Comparison of ENCODE assay signal across 8 cellular contexts in genomic region chr1:21440630-21441125, GRCh38. TPM values are rescaled to one million over a fixed set of nuclear protein-coding genes. Genes with fewer than 3 reads are reported as not detected.
DNase-seq lines count a peak whose midpoint lies in the region; ATAC-seq and TF ChIP-seq lines count a peak whose summit lies in the region.
"Not testable (repeated sequence)": the region's sequence is repeated elsewhere in the genome, so short reads cannot be mapped to it uniquely, and the experiment has no call there.

No MANE protein-coding gene starts in this region.

- H2AFZ ChIP-seq in MM.1S (ENCODE audit: low read length) = peak overlapping the region; percentile 49; the same call in 1 of the 2 replicates
- not testable (repeated sequence) for H2AFZ ChIP-seq in mesenchymal stem cell (ENCODE audit: low read depth, low read length)

- H3K4me2 ChIP-seq in MM.1S (ENCODE audit: low read depth, low read length) (peak overlapping the region; percentile 67), mesenchymal stem cell (ENCODE audit: low read length, poor library complexity, severe bottlenecking) (peak overlapping the region; percentile 85)

- H2BK15ac ChIP-seq in mesenchymal stem cell (ENCODE audit: low read depth, poor library complexity, severe bottlenecking) = not testable (repeated sequence)

- H3K79me1 ChIP-seq in mesenchymal stem cell (replicated peaks; ENCODE audit: low read length, poor library complexity, severe bottlenecking) = peaks cover 12% of the 10 kb centered on the region

- not testable (repeated sequence) for H4K91ac ChIP-seq in mesenchymal stem cell (ENCODE audit: low read length)

- H2BK5ac ChIP-seq in mesenchymal stem cell (ENCODE audit: low read depth, low read length, poor library complexity, severe bottlenecking) = not testable (repeated sequence)

- H3K4me1 Mint-ChIP-seq in activated B cell treated with CpG ODN at 0.5 μM for 24 hours = peaks cover 16% of the 10 kb centered on the region

- not testable (repeated sequence) for H3K36me3 Mint-ChIP-seq in activated B cell treated with CpG ODN at 0.5 μM for 24 hours (ENCODE audit: low read depth)

- not testable (repeated sequence) for H3K4ac ChIP-seq in mesenchymal stem cell (ENCODE audit: low read depth in 1 of 2, low read length in 2 of 2)

- H2BK12ac ChIP-seq in mesenchymal stem cell (ENCODE audit: low read length in 2 of 2) = not testable (repeated sequence)

- not testable (repeated sequence) for H3K9me2 ChIP-seq in MM.1S (replicated peaks; ENCODE audit: insufficient read depth, low read length)

- not testable (repeated sequence) for H3K23ac ChIP-seq in mesenchymal stem cell (ENCODE audit: low read length in 2 of 2)

- peak overlapping the region; percentile 90 for H3K4me3 Mint-ChIP-seq in activated B cell treated with CpG ODN at 0.5 μM for 24 hours

- H2BK120ac ChIP-seq in mesenchymal stem cell (ENCODE audit: low read depth, low read length) = not testable (repeated sequence)

- in situ Hi-C loops in astrocyte of the spinal cord (cut with HindIII; ENCODE audit: low sequenced_read_pairs) = not testable (repeated sequence)

- H4K8ac ChIP-seq in mesenchymal stem cell (ENCODE audit: low read length) = not testable (repeated sequence)

- intact Hi-C loops in activated B cell treated with CpG ODN at 0.5 μM for 24 hours (cut with micrococcal nuclease) = loop anchor here (10.0 kb wide), 1 partner anchor 186 kb away; no protein-coding TSS in a partner anchor
- intact Hi-C loops in uterus (cut with DNase I; ENCODE audit: low total_unique reads) = not testable (repeated sequence)

- H3K9ac ChIP-seq in ES-I3 (ENCODE audit: low read depth, low read length) (peak overlapping the region; percentile 43; the same call in 1 of the 2 replicates), MM.1S (ENCODE audit: low read length) (peak overlapping the region; percentile 31; the same call in 1 of the 2 replicates), mesenchymal stem cell (ENCODE audit: low read length) (peak overlapping the region; percentile 86)

- CTCF ChIA-PET in activated B cell treated with CpG ODN at 0.5 μM for 24 hours (lab: Charles Lee) = not testable (repeated sequence)

- TF ChIP-seq CTCF in MM.1S (IDR thresholded peaks at IDR 0.05; ENCODE audit: low read length); activated B cell treated with CpG ODN at 0.5 μM for 24 hours (IDR thresholded peaks at IDR 0.05); astrocyte of the spinal cord (IDR thresholded peaks at IDR 0.05; ENCODE audit: low read depth, low read length); fibroblast of the aortic adventitia (IDR thresholded peaks at IDR 0.05; ENCODE audit: insufficient read depth, low read length); uterus (IDR thresholded peaks at IDR 0.05): not testable (repeated sequence)

- H3K4me3 ChIP-seq in MM.1S (ENCODE audit: low read length) (peak overlapping the region; percentile 63), astrocyte of the spinal cord (ENCODE audit: low read depth, low read length) (peak overlapping the region; percentile 48), fibroblast of the aortic adventitia (ENCODE audit: low read depth, low read length) (peak overlapping the region; percentile 85), mesenchymal stem cell (ENCODE audit: insufficient read depth in 1 of 2, low read depth in 1 of 2, low read length in 2 of 2) (peak overlapping the region; percentile 84 to 90), skeletal muscle cell (ENCODE audit: low read depth, low read length) (peak overlapping the region; percentile 85), uterus (peak overlapping the region; percentile 52 to 79)

- POLR2A ChIA-PET in activated B cell treated with CpG ODN at 0.5 μM for 24 hours (lab: Charles Lee) = not testable (repeated sequence)

- not testable (repeated sequence) for H3K27me3 ChIP-seq in MM.1S (replicated peaks; ENCODE audit: insufficient read depth, low read length); mesenchymal stem cell (ENCODE audit: control insufficient read depth in 1 of 2, insufficient read depth in 1 of 2, low read length in 2 of 2); uterus

- H3K27ac Mint-ChIP-seq in activated B cell treated with CpG ODN at 0.5 μM for 24 hours = not testable (repeated sequence)

- not testable (repeated sequence) for H3K4me1 ChIP-seq in ES-I3 (ENCODE audit: insufficient read depth, low read length); MM.1S (ENCODE audit: low read length); mesenchymal stem cell (ENCODE audit: control insufficient read depth, insufficient read depth, low read depth, low read length); uterus

- not testable (repeated sequence) for H3K9me3 ChIP-seq in ES-I3 (ENCODE audit: control insufficient read depth, insufficient read depth, low read length); MM.1S (replicated peaks; ENCODE audit: insufficient read depth, low read length); mesenchymal stem cell (ENCODE audit: control insufficient read depth, low read length); uterus

- not testable (repeated sequence) for H3K14ac ChIP-seq in mesenchymal stem cell (ENCODE audit: low read length in 2 of 2)

- ATAC-seq in activated B cell treated with CpG ODN at 0.5 μM for 24 hours (ENCODE audit: low read depth) = not testable (repeated sequence)

- not testable (repeated sequence) for H3K18ac ChIP-seq in mesenchymal stem cell (ENCODE audit: low read depth in 1 of 2, low read length in 2 of 2)

- peaks cover 10% of the 10 kb centered on the region for H3K27me3 Mint-ChIP-seq in activated B cell treated with CpG ODN at 0.5 μM for 24 hours

- not testable (repeated sequence) for H4K20me1 ChIP-seq in MM.1S (ENCODE audit: insufficient read depth, low read length)

- H3K36me3 ChIP-seq in ES-I3 (ENCODE audit: insufficient read depth, low read length); MM.1S (replicated peaks; ENCODE audit: insufficient read depth, low read length); uterus: not testable (repeated sequence)
- peaks cover 8 to 11% of the 10 kb centered on the region in 2 experiments for H3K36me3 ChIP-seq in mesenchymal stem cell (ENCODE audit: control insufficient read depth in 1 of 2, insufficient read depth in 2 of 2, low read depth in 1 of 2, low read length in 2 of 2)

- not testable (repeated sequence) for TF ChIP-seq POLR2A in uterus (IDR thresholded peaks at IDR 0.05)

- H3F3A ChIP-seq in MM.1S (ENCODE audit: insufficient read depth, low read length) = not testable (repeated sequence)

- not testable (repeated sequence) for H2AK5ac ChIP-seq in mesenchymal stem cell (ENCODE audit: low read length, severe bottlenecking)

- DNase-seq in MM.1S; activated B cell treated with CpG ODN at 0.5 μM for 24 hours; astrocyte of the spinal cord (ENCODE audit: low read depth, low spot score); skeletal muscle cell (ENCODE audit: low read depth); uterus: not testable (repeated sequence)
- DNase-seq in fibroblast of the aortic adventitia (ENCODE audit: low read depth) (peak; percentile 16), mesenchymal stem cell (peak; percentile 37)

- H3K79me2 ChIP-seq in MM.1S (ENCODE audit: low read length) = not testable (repeated sequence)

- 21% methylated on average over 21 of the region's 21 CpGs for WGBS in mesenchymal stem cell

- H3K9me3 Mint-ChIP-seq in activated B cell treated with CpG ODN at 0.5 μM for 24 hours = not testable (repeated sequence)

- H3K27ac ChIP-seq in MM.1S (ENCODE audit: low read length); mesenchymal stem cell (ENCODE audit: low read length, poor library complexity, severe bottlenecking): not testable (repeated sequence)
- H3K27ac ChIP-seq in uterus = peak overlapping the region; percentile 64 to 69

RNA-seq across cellular contexts. Expression of gene NBPF3, which starts 0.7 kb away (rescaled TPM):
- total RNA-seq in activated B cell treated with CpG ODN at 0.5 μM for 24 hours (3.0 and 4.3 TPM in 2 replicates), fibroblast of the aortic adventitia (ENCODE audit: low replicate concordance) (13.6 and 18.2 TPM in 2 replicates), uterus (10 to 100 TPM in 1 of 4 donors, 1 to 10 TPM in 3; 3.8 to 23.0 (median 6.7) TPM)
- polyA plus RNA-seq in mesenchymal stem cell (2013, experiment 1 of 2) = 7.9 TPM
- polyA plus RNA-seq in mesenchymal stem cell (2013, experiment 2 of 2) = 8.8 TPM

Comparison
In these comparisons a context has a peak if more than half of its experiments do, and no peak if none do; other contexts are left out.
1. H3K9ac ChIP-seq: peak in every context shown above with its lines; median percentile 86 in mesenchymal stem cell; 43 in ES-I3; 31 in MM.1S.